Comparison of ENCODE assay signal across 30 cellular contexts in genomic region chr17:82281076-82281475, GRCh38. TPM values are rescaled to one million over a fixed set of nuclear protein-coding genes. Genes with fewer than 3 reads are reported as not detected.
DNase-seq lines count a peak whose midpoint lies in the region; ATAC-seq and TF ChIP-seq lines count a peak whose summit lies in the region.
"Had no signal": no experiment of that assay in that cellular context is flagged by ENCODE, and none has a peak within 500 bp of the region (broad histone marks: within the 10 kb centered on the region; RNA-seq: fewer than 3 reads in every experiment).

No MANE protein-coding gene starts in this region.

- no peaks in the 10 kb centered on the region for H3K27me3 ChIP-seq in PC-3 (ENCODE audit: low read length)
- no peaks in the 10 kb centered on the region for H3K27me3 ChIP-seq in spleen (replicated peaks in 1 of 7)
- H3K27me3 ChIP-seq: breast epithelium, colonic mucosa, right lobe of liver, suprapubic skin, uterus had no signal

- intact Hi-C loops in PC-3 (cut with micrococcal nuclease) = no loop called here
- intact Hi-C loops in spleen (cut with DNase I; ENCODE audit: low total_unique reads) = no loop called here

- H3K27ac ChIP-seq in PC-3 (ENCODE audit: low read length) (peak overlapping the region; percentile 62), spleen (peak overlapping the region in 2 of 8 donors; percentile 13 to 89)
- H3K27ac ChIP-seq: colonic mucosa, right lobe of liver, suprapubic skin, uterus had no signal

- H3K79me2 ChIP-seq in PC-3 (ENCODE audit: low read length) = no peaks in the 10 kb centered on the region

- CTCF ChIA-PET in activated CD8-positive, alpha-beta memory T cell treated with anti-CD3 and anti-CD28 coated beads, Interleukin-2, amount 10 ng/mL, durations not matched to agents 7 days and 5 days (lab: Charles Lee) = interaction anchor here (0.6 to 2.1 kb wide), 7 partner anchors 19 to 123 kb away, joined by 3 to 7 read pairs (median 4); partner anchors contain the start of gene CD7
- CTCF ChIA-PET in PC-3 (lab: Charles Lee) = no interaction called here

- peak overlapping the region; percentile 6 for H3K27ac Mint-ChIP-seq in activated CD8-positive, alpha-beta memory T cell treated with anti-CD3 and anti-CD28 coated beads, Interleukin-2, amount 10 ng/mL, durations not matched to agents 7 days and 5 days
- H3K27ac Mint-ChIP-seq in immature natural killer cell = peak overlapping the region; percentile 2 to 83 (median 56)
- H3K27ac Mint-ChIP-seq: activated CD4-positive, alpha-beta T cell treated with anti-CD3 and anti-CD28 coated beads for 36 hours; CD8-positive, alpha-beta T cell; stimulated activated naive B cell treated with anti-CD40 and anti-IgM and Interleukin-4, amounts not matched to agents 10 μg/mL and 1 μg/mL and 100 μg/mL, for 72 hours; T-helper 2 cell treated with Interferon-gamma antibody and Interleukin-4, amounts not matched to agents 5 μg/mL and 100 μg/mL, for 36 hours had no signal

- H3K9ac ChIP-seq in PC-3 (ENCODE audit: low read length) = no peak overlapping the region

- ATAC-seq in activated CD8-positive, alpha-beta memory T cell treated with anti-CD3 and anti-CD28 coated beads, Interleukin-2, amount 10 ng/mL, durations not matched to agents 7 days and 5 days = peak; percentile 48
- ATAC-seq in PC-3 (no peak), HG03442 (IDR thresholded peaks at IDR 0.05; ENCODE audit: unreplicated experiment) (no peak)
- ATAC-seq: stimulated activated naive B cell treated with anti-CD40 and anti-IgM and Interleukin-4, amounts not matched to agents 10 μg/mL and 1 μg/mL and 100 μg/mL, for 72 hours had no signal

- no peak for TF ChIP-seq CTCF in PC-3 (conservative IDR thresholded peaks at IDR 0.05; ENCODE audit: low read depth, low read length)
- TF ChIP-seq CTCF in spleen (IDR thresholded peaks at IDR 0.05 in 8 of 11, conservative IDR thresholded peaks at IDR 0.05 in 3 of 11) = no peak

- no peaks in the 10 kb centered on the region for H3F3A ChIP-seq in PC-3 (ENCODE audit: low read length, unreplicated experiment)

- H3K4me2 ChIP-seq in PC-3 (ENCODE audit: low read length) = peak overlapping the region; percentile 61

- H3K36me3 ChIP-seq in PC-3 (ENCODE audit: low read depth, low read length) (no peaks in the 10 kb centered on the region), spleen (no peaks in the 10 kb centered on the region)
- H3K36me3 ChIP-seq: breast epithelium, colonic mucosa, right lobe of liver, suprapubic skin, uterus had no signal

- peak; percentile 63 for DNase-seq in activated CD8-positive, alpha-beta memory T cell treated with anti-CD3 and anti-CD28 coated beads, Interleukin-2, amount 10 ng/mL, durations not matched to agents 7 days and 5 days
- no peak for DNase-seq in activated CD8-positive, alpha-beta memory T cell treated with anti-CD3 and anti-CD28 coated beads, Interleukin-2, amount 50 U/mL, for 48 hours
- DNase-seq in PC-3 = no peak
- no peak for DNase-seq in immature natural killer cell
- DNase-seq in spleen = peak; percentile 71
- no peak for DNase-seq in HCEC 1CT
- DNase-seq in DMS114 treated with DMSO at 0.1 percent for 48 hours (lab: John Stamatoyannopoulos, UW; ENCODE audit: unreplicated experiment) = no peak
- DNase-seq: 8988T; activated CD4-positive, alpha-beta T cell treated with anti-CD3 and anti-CD28 coated beads for 36 hours; AML-193; amygdala; CD8-positive, alpha-beta T cell; colonic mucosa; effector CD8-positive, alpha-beta T cell; erythroblast; head of caudate nucleus; midbrain; NCI-H446; NCI-H82; stimulated activated CD4-positive, alpha-beta T cell treated with anti-CD3 and anti-CD28 coated beads, Interleukin-4, amount 100 ng/mL, for 4 hours; stimulated activated naive B cell treated with anti-CD40 and anti-IgM and Interleukin-4, amounts not matched to agents 10 μg/mL and 1 μg/mL and 100 μg/mL, for 72 hours; uterus had no signal

- no peak overlapping the region for H3K4me3 Mint-ChIP-seq in activated CD8-positive, alpha-beta memory T cell treated with anti-CD3 and anti-CD28 coated beads, Interleukin-2, amount 10 ng/mL, durations not matched to agents 7 days and 5 days
- H3K4me3 Mint-ChIP-seq in immature natural killer cell = peak overlapping the region; percentile 16 to 61 (median 55)
- H3K4me3 Mint-ChIP-seq: CD8-positive, alpha-beta T cell; nephron; stimulated activated naive B cell treated with anti-CD40 and anti-IgM and Interleukin-4, amounts not matched to agents 10 μg/mL and 1 μg/mL and 100 μg/mL, for 72 hours; T-helper 2 cell treated with Interferon-gamma antibody and Interleukin-4, amounts not matched to agents 5 μg/mL and 100 μg/mL, for 36 hours had no signal

- peaks cover 32% of the 10 kb centered on the region for H3K4me1 ChIP-seq in PC-3 (ENCODE audit: insufficient read depth, low read length)
- peaks cover 0 to 52% (median 23%) of the 10 kb centered on the region in 6 donors for H3K4me1 ChIP-seq in spleen
- H3K4me1 ChIP-seq: colonic mucosa, right lobe of liver, uterus had no signal

- no peaks in the 10 kb centered on the region for H3K36me3 Mint-ChIP-seq in activated CD8-positive, alpha-beta memory T cell treated with anti-CD3 and anti-CD28 coated beads, Interleukin-2, amount 10 ng/mL, durations not matched to agents 7 days and 5 days
- H3K36me3 Mint-ChIP-seq in immature natural killer cell = no peaks in the 10 kb centered on the region
- H3K36me3 Mint-ChIP-seq: CD8-positive, alpha-beta T cell; stimulated activated naive B cell treated with anti-CD40 and anti-IgM and Interleukin-4, amounts not matched to agents 10 μg/mL and 1 μg/mL and 100 μg/mL, for 72 hours had no signal

- peaks cover 35% of the 10 kb centered on the region for H3K4me1 Mint-ChIP-seq in activated CD8-positive, alpha-beta memory T cell treated with anti-CD3 and anti-CD28 coated beads, Interleukin-2, amount 10 ng/mL, durations not matched to agents 7 days and 5 days
- peaks cover 20 to 28% of the 10 kb centered on the region in 2 donors for H3K4me1 Mint-ChIP-seq in immature natural killer cell

- H3K9me3 ChIP-seq in PC-3 (ENCODE audit: low read length) (no peaks in the 10 kb centered on the region), spleen (no peaks in the 10 kb centered on the region)
- H3K9me3 ChIP-seq: breast epithelium, colonic mucosa, right lobe of liver, suprapubic skin, uterus had no signal

- POLR2A ChIA-PET in PC-3 (lab: Charles Lee; ENCODE audit: unreplicated experiment) = no interaction called here

- no peaks in the 10 kb centered on the region for H3K9me2 ChIP-seq in PC-3 (replicated peaks; ENCODE audit: low read length)

- TF ChIP-seq POLR2A in spleen (IDR thresholded peaks at IDR 0.05) = no peak

- H3K27me3 Mint-ChIP-seq in activated CD8-positive, alpha-beta memory T cell treated with anti-CD3 and anti-CD28 coated beads, Interleukin-2, amount 10 ng/mL, durations not matched to agents 7 days and 5 days = no peaks in the 10 kb centered on the region
- peaks cover 3 to 7% (median 7%) of the 10 kb centered on the region in 3 donors for H3K27me3 Mint-ChIP-seq in immature natural killer cell (ENCODE audit: low read depth in 3 of 3)
- H3K27me3 Mint-ChIP-seq: activated CD4-positive, alpha-beta T cell treated with anti-CD3 and anti-CD28 coated beads for 36 hours had no signal

- H2AFZ ChIP-seq in PC-3 (ENCODE audit: low read length) = no peak overlapping the region

- H4K20me1 ChIP-seq in PC-3 (ENCODE audit: low read length) = no peaks in the 10 kb centered on the region

- WGBS in spleen, 5 donors = 60 to 70% (median 65%) methylated on average over 6 to 7 of the region's 7 CpGs

- H3K4me3 ChIP-seq in PC-3 (ENCODE audit: low read length) (no peak overlapping the region), spleen (no peak overlapping the region)
- H3K4me3 ChIP-seq: breast epithelium, colonic mucosa, right lobe of liver, suprapubic skin, uterus had no signal

- BruUV-seq in PC-3 (replicated peaks; lab: Mats Ljungman, UMichigan) = no TSS peak

- H3K9me3 Mint-ChIP-seq in activated CD8-positive, alpha-beta memory T cell treated with anti-CD3 and anti-CD28 coated beads, Interleukin-2, amount 10 ng/mL, durations not matched to agents 7 days and 5 days (ENCODE audit: low read depth) = no peaks in the 10 kb centered on the region
- no peaks in the 10 kb centered on the region for H3K9me3 Mint-ChIP-seq in immature natural killer cell
- H3K9me3 Mint-ChIP-seq: CD8-positive, alpha-beta T cell; nephron; stimulated activated naive B cell treated with anti-CD40 and anti-IgM and Interleukin-4, amounts not matched to agents 10 μg/mL and 1 μg/mL and 100 μg/mL, for 72 hours; T-helper 2 cell treated with Interferon-gamma antibody and Interleukin-4, amounts not matched to agents 5 μg/mL and 100 μg/mL, for 36 hours had no signal

RNA-seq across cellular contexts. Expression of gene CSNK1D, which starts 7.6 kb away (rescaled TPM):
- total RNA-seq in activated CD8-positive, alpha-beta memory T cell treated with anti-CD3 and anti-CD28 coated beads, Interleukin-2, amount 10 ng/mL, durations not matched to agents 7 days and 5 days = 100 to 1,000 TPM; 120 to 139 TPM
- 58.6 and 73.5 TPM in 2 replicates for total RNA-seq in PC-3 (2014; rRNA removed)
- polyA plus RNA-seq in immature natural killer cell = 100 to 1,000 TPM in 1 of 3 donors, 10 to 100 TPM in 2; 48.9 to 130 (median 55.9) TPM
- 100 to 1,000 TPM in 5 of 7 donors, 10 to 100 TPM in 2; 74.3 to 216 (median 160) TPM for total RNA-seq in spleen
- polyA plus RNA-seq in spleen = 100 to 1,000 TPM in 1 of 3 donors, 10 to 100 TPM in 2; 46.5 to 122 (median 67.2) TPM

RNA-seq across cellular contexts. Expression of gene CD7, which starts 36.3 kb away (rescaled TPM):
- total RNA-seq in activated CD8-positive, alpha-beta memory T cell treated with anti-CD3 and anti-CD28 coated beads, Interleukin-2, amount 10 ng/mL, durations not matched to agents 7 days and 5 days = 100 to 1,000 TPM; 307 to 417 TPM
- total RNA-seq in PC-3 (2014; rRNA removed) (0.15 and 0.98 TPM in 2 replicates), spleen (10 to 100 TPM; 18.9 to 60.1 (median 39.4) TPM)
- polyA plus RNA-seq in immature natural killer cell (100 to 1,000 TPM; 278 to 589 (median 370) TPM), spleen (10 to 100 TPM; 14.8 to 24.5 (median 16.1) TPM)
- total RNA-seq: fibroblast of villous mesenchyme, kidney epithelial cell had no signal

RNA-seq across cellular contexts. Expression of gene SLC16A3, which starts 52.2 kb away (rescaled TPM):
- 100 to 1,000 TPM; 119 to 148 TPM for total RNA-seq in activated CD8-positive, alpha-beta memory T cell treated with anti-CD3 and anti-CD28 coated beads, Interleukin-2, amount 10 ng/mL, durations not matched to agents 7 days and 5 days
- total RNA-seq in PC-3 (2014; rRNA removed) (286 and 447 TPM in 2 replicates), spleen (100 to 1,000 TPM in 3 of 7 donors, 10 to 100 TPM in 4; 41.7 to 185 (median 91.6) TPM)
- polyA plus RNA-seq in immature natural killer cell (10 to 100 TPM in 1 of 3 donors, 1 to 10 TPM in 2; 5.8 to 12.2 (median 6.8) TPM), spleen (10 to 100 TPM; 11.1 to 28.2 (median 16.5) TPM)

RNA-seq across cellular contexts. Expression of gene SECTM1, which starts 52.5 kb away (rescaled TPM):
- total RNA-seq in activated CD8-positive, alpha-beta memory T cell treated with anti-CD3 and anti-CD28 coated beads, Interleukin-2, amount 10 ng/mL, durations not matched to agents 7 days and 5 days = 1 to 10 TPM in 1 of 2 experiments, under 1 TPM in 1; 0.68 to 2.7 TPM
- total RNA-seq in PC-3 (2014; rRNA removed) (56.0 and 61.7 TPM in 2 replicates), spleen (100 to 1,000 TPM in 1 of 7 donors, 10 to 100 TPM in 6; 55.6 to 141 (median 66.6) TPM)
- polyA plus RNA-seq in immature natural killer cell (1 to 10 TPM in 2 of 3 donors, not detected in 1; 2.7 to 3.6 TPM), spleen (10 to 100 TPM in 1 of 3 donors, 1 to 10 TPM in 2; 6.0 to 15.2 (median 7.0) TPM)
- total RNA-seq: kidney epithelial cell had no signal

Comparison
In these comparisons a context has a peak if more than half of its experiments do, and no peak if none do; other contexts are left out.
1. DNase-seq: peak in activated CD8-positive, alpha-beta memory T cell treated with anti-CD3 and anti-CD28 coated beads, Interleukin-2, amount 10 ng/mL, durations not matched to agents 7 days and 5 days (single experiment) and spleen (single experiment); none in activated CD8-positive, alpha-beta memory T cell treated with anti-CD3 and anti-CD28 coated beads, Interleukin-2, amount 50 U/mL, for 48 hours (single experiment), PC-3 (single experiment), immature natural killer cell (0 of 3), HCEC 1CT (single experiment) and DMS114 treated with DMSO at 0.1 percent for 48 hours (single experiment).
2. RNA of gene CD7, which starts 36.3 kb away (total RNA-seq): 307 to 417 TPM in activated CD8-positive, alpha-beta memory T cell treated with anti-CD3 and anti-CD28 coated beads, Interleukin-2, amount 10 ng/mL, durations not matched to agents 7 days and 5 days and 18.9 to 60.1 TPM in spleen; 0.15 to 0.98 TPM in PC-3; every median in the first group is over 10 times any median in the second.